ENCODE assay signal across 22 cellular contexts in genomic region chr1:213183036-213183672, GRCh38.
"Had no signal": no experiment of that assay in that cellular context is flagged by ENCODE, and none has a peak within 500 bp of the region (broad histone marks: within the 10 kb centered on the region; RNA-seq: fewer than 3 reads in every experiment).

No MANE protein-coding gene starts in this region.

- H3K4me1 ChIP-seq: heart right ventricle, prostate gland, right atrium auricular region, upper lobe of left lung had no signal

- H3K4me3 Mint-ChIP-seq: activated CD8-positive, alpha-beta T cell treated with anti-CD3 and anti-CD28 coated beads, Interleukin-2, amount 10 ng/mL, durations not matched to agents 7 days and 5 days; activated naive CD8-positive, alpha-beta T cell treated with anti-CD3 and anti-CD28 coated beads, Interleukin-2, amount 50 U/mL, for 24 hours; activated T-helper 1 cell treated with anti-CD3 and anti-CD28 coated beads, Interleukin-12 subunit alpha, Interleukin-12 subunit beta, Interleukin-2, Interleukin-4 antibody, amounts not matched to agents 30 ng/mL and 10 ng/mL and 1 ng/mL, durations not matched to agents 14 hours and 24 hours and 36 hours; dendritic cell treated with granulocyte-macrophage colony-stimulating factor and Interleukin-4, amounts not matched to agents 40 ng/mL and 50 ng/mL, for 4 days; mesothelial cell of epicardium had no signal

- ATAC-seq: activated CD8-positive, alpha-beta T cell treated with anti-CD3 and anti-CD28 coated beads, Interleukin-2, amount 10 ng/mL, durations not matched to agents 7 days and 5 days; activated naive CD8-positive, alpha-beta T cell treated with anti-CD3 and anti-CD28 coated beads, Interleukin-2, amount 50 U/mL, for 24 hours; heart right ventricle; naive thymus-derived CD8-positive, alpha-beta T cell had no signal

- H3K27me3 Mint-ChIP-seq: activated naive CD8-positive, alpha-beta T cell treated with anti-CD3 and anti-CD28 coated beads, Interleukin-2, amount 50 U/mL, for 24 hours; dendritic cell treated with granulocyte-macrophage colony-stimulating factor and Interleukin-4, amounts not matched to agents 40 ng/mL and 50 ng/mL, for 4 days; naive thymus-derived CD8-positive, alpha-beta T cell had no signal

- H3K9me3 ChIP-seq: ovary, prostate gland had no signal

- H3K4me1 Mint-ChIP-seq: activated naive CD8-positive, alpha-beta T cell treated with anti-CD3 and anti-CD28 coated beads, Interleukin-2, amount 50 U/mL, for 24 hours; mesothelial cell of epicardium had no signal

- H3K4me3 ChIP-seq: cardiac muscle cell, heart right ventricle, ovary, prostate gland, right atrium auricular region, upper lobe of left lung had no signal

- H3K27ac Mint-ChIP-seq: activated CD8-positive, alpha-beta T cell treated with anti-CD3 and anti-CD28 coated beads, Interleukin-2, amount 10 ng/mL, durations not matched to agents 7 days and 5 days; activated naive CD8-positive, alpha-beta T cell treated with anti-CD3 and anti-CD28 coated beads, Interleukin-2, amount 50 U/mL, for 24 hours; activated T-helper 1 cell treated with anti-CD3 and anti-CD28 coated beads, Interleukin-12 subunit alpha, Interleukin-12 subunit beta, Interleukin-2, Interleukin-4 antibody, amounts not matched to agents 30 ng/mL and 10 ng/mL and 1 ng/mL, durations not matched to agents 14 hours and 24 hours and 36 hours; dendritic cell treated with granulocyte-macrophage colony-stimulating factor and Interleukin-4, amounts not matched to agents 40 ng/mL and 50 ng/mL, for 4 days; mesothelial cell of epicardium; naive thymus-derived CD8-positive, alpha-beta T cell had no signal

- DNase-seq: activated CD4-positive, alpha-beta T cell treated with anti-CD3 and anti-CD28 coated beads for 1 hour; activated CD4-positive, alpha-beta T cell treated with anti-CD3 and anti-CD28 coated beads, Interleukin-2, amount 50 U/mL, for 1 hour; activated CD8-positive, alpha-beta T cell treated with anti-CD3 and anti-CD28 coated beads, Interleukin-2, amount 10 ng/mL, durations not matched to agents 7 days and 5 days; activated gamma-delta T cell; activated naive CD4-positive, alpha-beta T cell treated with anti-CD3 and anti-CD28 coated beads, Interleukin-2, amount 50 U/mL, for 16 hours; activated naive CD8-positive, alpha-beta T cell treated with anti-CD3 and anti-CD28 coated beads, Interleukin-2, amount 50 U/mL, for 24 hours; effector CD8-positive, alpha-beta T cell; erythroblast; foreskin fibroblast; heart right ventricle; kidney; naive thymus-derived CD8-positive, alpha-beta T cell; ovary; stimulated activated CD4-positive, alpha-beta T cell treated with anti-CD3 and anti-CD28 coated beads, Interleukin-4, amount 100 ng/mL, for 24 hours; stimulated activated naive CD4-positive, alpha-beta T cell treated with Interleukin-2 at 50 U/mL for 16 hours; upper lobe of left lung had no signal

- H3K27me3 ChIP-seq: cardiac muscle cell, heart right ventricle, ovary, right atrium auricular region, upper lobe of left lung had no signal

- H3K27ac ChIP-seq: cardiac muscle cell, heart right ventricle, ovary, prostate gland, right atrium auricular region, upper lobe of left lung had no signal

- H3K36me3 ChIP-seq: cardiac muscle cell, ovary, prostate gland had no signal
